ENCODE assay signal across 2 cellular contexts in the genomic region with DNA sequence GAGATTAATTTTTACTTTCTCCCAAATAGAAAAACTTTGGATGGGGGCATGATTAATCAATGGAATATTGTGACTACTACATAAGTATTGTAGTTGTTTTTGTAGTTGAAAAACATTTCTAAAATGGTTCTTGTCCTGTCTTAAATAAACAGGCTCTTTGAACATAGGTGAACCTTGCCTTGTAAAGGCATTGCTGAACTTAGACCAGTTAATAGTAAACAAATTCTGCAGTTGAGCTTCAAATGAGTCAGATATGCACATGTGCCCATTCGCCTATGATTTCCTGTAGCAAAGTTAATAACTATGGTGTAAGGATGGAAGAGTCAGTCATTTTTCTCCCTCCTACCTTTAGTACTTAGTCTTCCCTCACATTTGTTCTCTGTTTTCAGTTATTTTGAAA.
A peak's percentile ranks its signal among the peaks of the same experiment; 100 is the strongest.
TF ChIP-seq lines count a peak whose summit lies in the region.

No MANE protein-coding gene starts in this region.

TF ChIP-seq in endothelial cell of umbilical vein, 7 proteins besides CTCF, POLR2A, EP300 and RAD21:
- TF ChIP-seq FOS (IDR thresholded peaks at IDR 0.05; ENCODE audit: borderline replicate concordance, insufficient read depth, low read length) (peak; percentile 58), POLR2AphosphoS5 (IDR thresholded peaks at IDR 0.05; ENCODE audit: insufficient read depth, low read depth, low read length) (no peak), GATA2 (IDR thresholded peaks at IDR 0.05; ENCODE audit: insufficient read depth, insufficient read length, low read depth, low read length) (no peak)

TF ChIP-seq in HepG2, 621 proteins besides CTCF, POLR2A, EP300 and RAD21 (continues in another document):
- TF ChIP-seq, protein P1, sequence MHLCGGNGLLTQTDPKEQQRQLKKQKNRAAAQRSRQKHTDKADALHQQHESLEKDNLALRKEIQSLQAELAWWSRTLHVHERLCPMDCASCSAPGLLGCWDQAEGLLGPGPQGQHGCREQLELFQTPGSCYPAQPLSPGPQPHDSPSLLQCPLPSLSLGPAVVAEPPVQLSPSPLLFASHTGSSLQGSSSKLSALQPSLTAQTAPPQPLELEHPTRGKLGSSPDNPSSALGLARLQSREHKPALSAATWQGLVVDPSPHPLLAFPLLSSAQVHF (CRISPR knock-in tag; IDR thresholded peaks at IDR 0.05): no peak
- TF ChIP-seq HNF4A (CRISPR knock-in tag; IDR thresholded peaks at IDR 0.05) (peak; percentile 88), NR3C1 (CRISPR knock-in tag; IDR thresholded peaks at IDR 0.05) (no peak), HOXA7 (CRISPR knock-in tag; IDR thresholded peaks at IDR 0.05) (no peak), ATAD3A (CRISPR knock-in tag; IDR thresholded peaks at IDR 0.05) (no peak), MTF1 (CRISPR knock-in tag; IDR thresholded peaks at IDR 0.05) (no peak), RXRB (CRISPR knock-in tag; IDR thresholded peaks at IDR 0.05; ENCODE audit: borderline replicate concordance) (peak; percentile 76), ZMYM3 (CRISPR knock-in tag; IDR thresholded peaks at IDR 0.05) (peak; percentile 72), ZNF564 (CRISPR knock-in tag; IDR thresholded peaks at IDR 0.05) (no peak), ZNF891 (CRISPR knock-in tag; IDR thresholded peaks at IDR 0.05) (no peak), ZNF121 (CRISPR knock-in tag; IDR thresholded peaks at IDR 0.05) (no peak), MTA1 (CRISPR knock-in tag; IDR thresholded peaks at IDR 0.05; ENCODE audit: borderline replicate concordance) (no peak), ZNF772 (CRISPR knock-in tag; IDR thresholded peaks at IDR 0.05) (no peak), ZSCAN30 (CRISPR knock-in tag; IDR thresholded peaks at IDR 0.05) (no peak), NR2C2 (CRISPR knock-in tag; IDR thresholded peaks at IDR 0.05; ENCODE audit: borderline replicate concordance) (peak; percentile 54; the same call in 1 of the 2 replicates), MEF2D (CRISPR knock-in tag; IDR thresholded peaks at IDR 0.05) (peak; percentile 70; the same call in 1 of the 2 replicates), FOXJ3 (CRISPR knock-in tag; IDR thresholded peaks at IDR 0.05; ENCODE audit: borderline replicate concordance) (peak; percentile 67; the same call in 1 of the 2 replicates), ZEB1 (IDR thresholded peaks at IDR 0.05; ENCODE audit: insufficient replicate concordance, low read depth) (no peak), MAFF (IDR thresholded peaks at IDR 0.05; ENCODE audit: low read depth, low read length) (no peak), ESRRA (CRISPR knock-in tag; IDR thresholded peaks at IDR 0.05; ENCODE audit: low read depth) (no peak), HDAC6 (IDR thresholded peaks at IDR 0.05; ENCODE audit: low read depth, low read length) (no peak), RXRA (CRISPR knock-in tag; IDR thresholded peaks at IDR 0.05) (no peak), STAT5B (CRISPR knock-in tag; IDR thresholded peaks at IDR 0.05) (no peak), ZNF547 (CRISPR knock-in tag; IDR thresholded peaks at IDR 0.05) (no peak), MED1 (CRISPR knock-in tag; IDR thresholded peaks at IDR 0.05) (peak; percentile 93), PAX8 (CRISPR knock-in tag; IDR thresholded peaks at IDR 0.05; ENCODE audit: borderline replicate concordance) (no peak), ZNF24 (IDR thresholded peaks at IDR 0.05) (no peak), ZNF3 (CRISPR knock-in tag; IDR thresholded peaks at IDR 0.05) (no peak)
- TF ChIP-seq, protein P2, sequence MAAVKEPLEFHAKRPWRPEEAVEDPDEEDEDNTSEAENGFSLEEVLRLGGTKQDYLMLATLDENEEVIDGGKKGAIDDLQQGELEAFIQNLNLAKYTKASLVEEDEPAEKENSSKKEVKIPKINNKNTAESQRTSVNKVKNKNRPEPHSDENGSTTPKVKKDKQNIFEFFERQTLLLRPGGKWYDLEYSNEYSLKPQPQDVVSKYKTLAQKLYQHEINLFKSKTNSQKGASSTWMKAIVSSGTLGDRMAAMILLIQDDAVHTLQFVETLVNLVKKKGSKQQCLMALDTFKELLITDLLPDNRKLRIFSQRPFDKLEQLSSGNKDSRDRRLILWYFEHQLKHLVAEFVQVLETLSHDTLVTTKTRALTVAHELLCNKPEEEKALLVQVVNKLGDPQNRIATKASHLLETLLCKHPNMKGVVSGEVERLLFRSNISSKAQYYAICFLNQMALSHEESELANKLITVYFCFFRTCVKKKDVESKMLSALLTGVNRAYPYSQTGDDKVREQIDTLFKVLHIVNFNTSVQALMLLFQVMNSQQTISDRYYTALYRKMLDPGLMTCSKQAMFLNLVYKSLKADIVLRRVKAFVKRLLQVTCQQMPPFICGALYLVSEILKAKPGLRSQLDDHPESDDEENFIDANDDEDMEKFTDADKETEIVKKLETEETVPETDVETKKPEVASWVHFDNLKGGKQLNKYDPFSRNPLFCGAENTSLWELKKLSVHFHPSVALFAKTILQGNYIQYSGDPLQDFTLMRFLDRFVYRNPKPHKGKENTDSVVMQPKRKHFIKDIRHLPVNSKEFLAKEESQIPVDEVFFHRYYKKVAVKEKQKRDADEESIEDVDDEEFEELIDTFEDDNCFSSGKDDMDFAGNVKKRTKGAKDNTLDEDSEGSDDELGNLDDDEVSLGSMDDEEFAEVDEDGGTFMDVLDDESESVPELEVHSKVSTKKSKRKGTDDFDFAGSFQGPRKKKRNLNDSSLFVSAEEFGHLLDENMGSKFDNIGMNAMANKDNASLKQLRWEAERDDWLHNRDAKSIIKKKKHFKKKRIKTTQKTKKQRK (IDR thresholded peaks at IDR 0.05; ENCODE audit: low read length): no peak
- TF ChIP-seq, protein P3, sequence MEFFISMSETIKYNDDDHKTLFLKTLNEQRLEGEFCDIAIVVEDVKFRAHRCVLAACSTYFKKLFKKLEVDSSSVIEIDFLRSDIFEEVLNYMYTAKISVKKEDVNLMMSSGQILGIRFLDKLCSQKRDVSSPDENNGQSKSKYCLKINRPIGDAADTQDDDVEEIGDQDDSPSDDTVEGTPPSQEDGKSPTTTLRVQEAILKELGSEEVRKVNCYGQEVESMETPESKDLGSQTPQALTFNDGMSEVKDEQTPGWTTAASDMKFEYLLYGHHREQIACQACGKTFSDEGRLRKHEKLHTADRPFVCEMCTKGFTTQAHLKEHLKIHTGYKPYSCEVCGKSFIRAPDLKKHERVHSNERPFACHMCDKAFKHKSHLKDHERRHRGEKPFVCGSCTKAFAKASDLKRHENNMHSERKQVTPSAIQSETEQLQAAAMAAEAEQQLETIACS (CRISPR knock-in tag; IDR thresholded peaks at IDR 0.05): no peak
- TF ChIP-seq, protein P4, sequence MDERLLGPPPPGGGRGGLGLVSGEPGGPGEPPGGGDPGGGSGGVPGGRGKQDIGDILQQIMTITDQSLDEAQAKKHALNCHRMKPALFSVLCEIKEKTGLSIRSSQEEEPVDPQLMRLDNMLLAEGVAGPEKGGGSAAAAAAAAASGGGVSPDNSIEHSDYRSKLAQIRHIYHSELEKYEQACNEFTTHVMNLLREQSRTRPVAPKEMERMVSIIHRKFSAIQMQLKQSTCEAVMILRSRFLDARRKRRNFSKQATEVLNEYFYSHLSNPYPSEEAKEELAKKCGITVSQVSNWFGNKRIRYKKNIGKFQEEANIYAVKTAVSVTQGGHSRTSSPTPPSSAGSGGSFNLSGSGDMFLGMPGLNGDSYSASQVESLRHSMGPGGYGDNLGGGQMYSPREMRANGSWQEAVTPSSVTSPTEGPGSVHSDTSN (CRISPR knock-in tag; IDR thresholded peaks at IDR 0.05): no peak
- TF ChIP-seq, protein P5, sequence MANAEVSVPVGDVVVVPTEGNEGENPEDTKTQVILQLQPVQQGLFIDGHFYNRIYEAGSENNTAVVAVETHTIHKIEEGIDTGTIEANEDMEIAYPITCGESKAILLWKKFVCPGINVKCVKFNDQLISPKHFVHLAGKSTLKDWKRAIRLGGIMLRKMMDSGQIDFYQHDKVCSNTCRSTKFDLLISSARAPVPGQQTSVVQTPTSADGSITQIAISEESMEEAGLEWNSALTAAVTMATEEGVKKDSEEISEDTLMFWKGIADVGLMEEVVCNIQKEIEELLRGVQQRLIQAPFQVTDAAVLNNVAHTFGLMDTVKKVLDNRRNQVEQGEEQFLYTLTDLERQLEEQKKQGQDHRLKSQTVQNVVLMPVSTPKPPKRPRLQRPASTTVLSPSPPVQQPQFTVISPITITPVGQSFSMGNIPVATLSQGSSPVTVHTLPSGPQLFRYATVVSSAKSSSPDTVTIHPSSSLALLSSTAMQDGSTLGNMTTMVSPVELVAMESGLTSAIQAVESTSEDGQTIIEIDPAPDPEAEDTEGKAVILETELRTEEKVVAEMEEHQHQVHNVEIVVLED (CRISPR knock-in tag; IDR thresholded peaks at IDR 0.05; ENCODE audit: borderline replicate concordance): no peak
- TF ChIP-seq, protein P6, sequence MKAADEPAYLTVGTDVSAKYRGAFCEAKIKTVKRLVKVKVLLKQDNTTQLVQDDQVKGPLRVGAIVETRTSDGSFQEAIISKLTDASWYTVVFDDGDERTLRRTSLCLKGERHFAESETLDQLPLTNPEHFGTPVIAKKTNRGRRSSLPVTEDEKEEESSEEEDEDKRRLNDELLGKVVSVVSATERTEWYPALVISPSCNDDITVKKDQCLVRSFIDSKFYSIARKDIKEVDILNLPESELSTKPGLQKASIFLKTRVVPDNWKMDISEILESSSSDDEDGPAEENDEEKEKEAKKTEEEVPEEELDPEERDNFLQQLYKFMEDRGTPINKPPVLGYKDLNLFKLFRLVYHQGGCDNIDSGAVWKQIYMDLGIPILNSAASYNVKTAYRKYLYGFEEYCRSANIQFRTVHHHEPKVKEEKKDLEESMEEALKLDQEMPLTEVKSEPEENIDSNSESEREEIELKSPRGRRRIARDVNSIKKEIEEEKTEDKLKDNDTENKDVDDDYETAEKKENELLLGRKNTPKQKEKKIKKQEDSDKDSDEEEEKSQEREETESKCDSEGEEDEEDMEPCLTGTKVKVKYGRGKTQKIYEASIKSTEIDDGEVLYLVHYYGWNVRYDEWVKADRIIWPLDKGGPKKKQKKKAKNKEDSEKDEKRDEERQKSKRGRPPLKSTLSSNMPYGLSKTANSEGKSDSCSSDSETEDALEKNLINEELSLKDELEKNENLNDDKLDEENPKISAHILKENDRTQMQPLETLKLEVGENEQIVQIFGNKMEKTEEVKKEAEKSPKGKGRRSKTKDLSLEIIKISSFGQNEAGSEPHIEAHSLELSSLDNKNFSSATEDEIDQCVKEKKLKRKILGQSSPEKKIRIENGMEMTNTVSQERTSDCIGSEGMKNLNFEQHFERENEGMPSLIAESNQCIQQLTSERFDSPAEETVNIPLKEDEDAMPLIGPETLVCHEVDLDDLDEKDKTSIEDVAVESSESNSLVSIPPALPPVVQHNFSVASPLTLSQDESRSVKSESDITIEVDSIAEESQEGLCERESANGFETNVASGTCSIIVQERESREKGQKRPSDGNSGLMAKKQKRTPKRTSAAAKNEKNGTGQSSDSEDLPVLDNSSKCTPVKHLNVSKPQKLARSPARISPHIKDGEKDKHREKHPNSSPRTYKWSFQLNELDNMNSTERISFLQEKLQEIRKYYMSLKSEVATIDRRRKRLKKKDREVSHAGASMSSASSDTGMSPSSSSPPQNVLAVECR (CRISPR knock-in tag; IDR thresholded peaks at IDR 0.05; ENCODE audit: borderline replicate concordance): no peak; the same call in 1 of the 2 replicates
- TF ChIP-seq, protein P7, sequence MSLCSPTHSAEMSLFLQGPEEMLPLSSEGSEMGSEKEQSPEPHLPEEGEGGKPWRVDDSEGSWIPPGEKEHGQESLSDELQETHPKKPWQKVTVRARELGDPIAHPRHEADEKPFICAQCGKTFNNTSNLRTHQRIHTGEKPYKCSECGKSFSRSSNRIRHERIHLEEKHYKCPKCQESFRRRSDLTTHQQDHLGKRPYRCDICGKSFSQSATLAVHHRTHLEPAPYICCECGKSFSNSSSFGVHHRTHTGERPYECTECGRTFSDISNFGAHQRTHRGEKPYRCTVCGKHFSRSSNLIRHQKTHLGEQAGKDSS (CRISPR knock-in tag; IDR thresholded peaks at IDR 0.05; ENCODE audit: borderline replicate concordance, low read depth): no peak
- TF ChIP-seq, protein P8, sequence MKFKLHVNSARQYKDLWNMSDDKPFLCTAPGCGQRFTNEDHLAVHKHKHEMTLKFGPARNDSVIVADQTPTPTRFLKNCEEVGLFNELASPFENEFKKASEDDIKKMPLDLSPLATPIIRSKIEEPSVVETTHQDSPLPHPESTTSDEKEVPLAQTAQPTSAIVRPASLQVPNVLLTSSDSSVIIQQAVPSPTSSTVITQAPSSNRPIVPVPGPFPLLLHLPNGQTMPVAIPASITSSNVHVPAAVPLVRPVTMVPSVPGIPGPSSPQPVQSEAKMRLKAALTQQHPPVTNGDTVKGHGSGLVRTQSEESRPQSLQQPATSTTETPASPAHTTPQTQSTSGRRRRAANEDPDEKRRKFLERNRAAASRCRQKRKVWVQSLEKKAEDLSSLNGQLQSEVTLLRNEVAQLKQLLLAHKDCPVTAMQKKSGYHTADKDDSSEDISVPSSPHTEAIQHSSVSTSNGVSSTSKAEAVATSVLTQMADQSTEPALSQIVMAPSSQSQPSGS (CRISPR knock-in tag; IDR thresholded peaks at IDR 0.05): 0 out of 2 replicates have a peak, but pooled peaks have one; percentile 17
- TF ChIP-seq, protein P9, sequence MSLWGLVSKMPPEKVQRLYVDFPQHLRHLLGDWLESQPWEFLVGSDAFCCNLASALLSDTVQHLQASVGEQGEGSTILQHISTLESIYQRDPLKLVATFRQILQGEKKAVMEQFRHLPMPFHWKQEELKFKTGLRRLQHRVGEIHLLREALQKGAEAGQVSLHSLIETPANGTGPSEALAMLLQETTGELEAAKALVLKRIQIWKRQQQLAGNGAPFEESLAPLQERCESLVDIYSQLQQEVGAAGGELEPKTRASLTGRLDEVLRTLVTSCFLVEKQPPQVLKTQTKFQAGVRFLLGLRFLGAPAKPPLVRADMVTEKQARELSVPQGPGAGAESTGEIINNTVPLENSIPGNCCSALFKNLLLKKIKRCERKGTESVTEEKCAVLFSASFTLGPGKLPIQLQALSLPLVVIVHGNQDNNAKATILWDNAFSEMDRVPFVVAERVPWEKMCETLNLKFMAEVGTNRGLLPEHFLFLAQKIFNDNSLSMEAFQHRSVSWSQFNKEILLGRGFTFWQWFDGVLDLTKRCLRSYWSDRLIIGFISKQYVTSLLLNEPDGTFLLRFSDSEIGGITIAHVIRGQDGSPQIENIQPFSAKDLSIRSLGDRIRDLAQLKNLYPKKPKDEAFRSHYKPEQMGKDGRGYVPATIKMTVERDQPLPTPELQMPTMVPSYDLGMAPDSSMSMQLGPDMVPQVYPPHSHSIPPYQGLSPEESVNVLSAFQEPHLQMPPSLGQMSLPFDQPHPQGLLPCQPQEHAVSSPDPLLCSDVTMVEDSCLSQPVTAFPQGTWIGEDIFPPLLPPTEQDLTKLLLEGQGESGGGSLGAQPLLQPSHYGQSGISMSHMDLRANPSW (CRISPR knock-in tag; IDR thresholded peaks at IDR 0.05; ENCODE audit: borderline replicate concordance): no peak
- TF ChIP-seq, protein P10, sequence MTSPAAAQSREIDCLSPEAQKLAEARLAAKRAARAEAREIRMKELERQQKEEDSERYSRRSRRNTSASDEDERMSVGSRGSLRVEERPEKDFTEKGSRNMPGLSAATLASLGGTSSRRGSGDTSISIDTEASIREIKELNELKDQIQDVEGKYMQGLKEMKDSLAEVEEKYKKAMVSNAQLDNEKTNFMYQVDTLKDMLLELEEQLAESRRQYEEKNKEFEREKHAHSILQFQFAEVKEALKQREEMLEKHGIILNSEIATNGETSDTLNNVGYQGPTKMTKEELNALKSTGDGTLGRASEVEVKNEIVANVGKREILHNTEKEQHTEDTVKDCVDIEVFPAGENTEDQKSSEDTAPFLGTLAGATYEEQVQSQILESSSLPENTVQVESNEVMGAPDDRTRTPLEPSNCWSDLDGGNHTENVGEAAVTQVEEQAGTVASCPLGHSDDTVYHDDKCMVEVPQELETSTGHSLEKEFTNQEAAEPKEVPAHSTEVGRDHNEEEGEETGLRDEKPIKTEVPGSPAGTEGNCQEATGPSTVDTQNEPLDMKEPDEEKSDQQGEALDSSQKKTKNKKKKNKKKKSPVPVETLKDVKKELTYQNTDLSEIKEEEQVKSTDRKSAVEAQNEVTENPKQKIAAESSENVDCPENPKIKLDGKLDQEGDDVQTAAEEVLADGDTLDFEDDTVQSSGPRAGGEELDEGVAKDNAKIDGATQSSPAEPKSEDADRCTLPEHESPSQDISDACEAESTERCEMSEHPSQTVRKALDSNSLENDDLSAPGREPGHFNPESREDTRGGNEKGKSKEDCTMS (CRISPR knock-in tag; conservative IDR thresholded peaks at IDR 0.05): no peak
